In genomic region chr7:2417981-2418481, GRCh38 we compare ENCODE assay signal across 10 cellular contexts. TPM values are rescaled to one million over a fixed set of nuclear protein-coding genes. Genes with fewer than 3 reads are reported as not detected.
DNase-seq lines count a peak whose midpoint lies in the region; TF ChIP-seq lines count a peak whose summit lies in the region.
"Had no signal": no experiment of that assay in that cellular context is flagged by ENCODE, and none has a peak within 500 bp of the region (broad histone marks: within the 10 kb centered on the region; RNA-seq: fewer than 3 reads in every experiment).

No MANE protein-coding gene starts in this region.

- H3K4me3 ChIP-seq in HAP-1: no peak overlapping the region
- H3K4me3 ChIP-seq: PC-9 had no signal

- peaks cover 25% of the 10 kb centered on the region for H3K4me1 ChIP-seq in HAP-1

- H3K4me3 Mint-ChIP-seq in immature natural killer cell (peak overlapping the region; percentile 77 to 86 (median 84)), nephron progenitor cell (no peak overlapping the region)

- DNase-seq in AG08395 (ENCODE audit: low spot score): peak; percentile 84
- peak; percentile 31 to 64 for DNase-seq in NCI-H2081 (lab: John Stamatoyannopoulos, UW)
- DNase-seq in activated T-helper 9 cell treated with anti-CD3 and anti-CD28 coated beads, Interleukin-2, amount 50 U/mL, for 16 hours (ENCODE audit: low read depth): peak; percentile 37
- DNase-seq in immature natural killer cell: peak; percentile 95 to 96 (median 95)
- DNase-seq in HAP-1 (ENCODE audit: low spot score in 2 of 2): no peak
- no peak for DNase-seq in nephron progenitor cell
- no peak for DNase-seq in NCI-H510A treated with DMSO at 0.1 percent for 48 hours (lab: John Stamatoyannopoulos, UW)
- no peak for DNase-seq in NCI-H2029 treated with DMSO at 0.1 percent for 48 hours (lab: John Stamatoyannopoulos, UW)
- DNase-seq: Calu3, PC-9 had no signal

- H3K4me1 Mint-ChIP-seq in immature natural killer cell (peaks cover 85 to 86% of the 10 kb centered on the region in 2 donors), nephron progenitor cell (peaks cover 10% of the 10 kb centered on the region)

- peaks cover 7 to 14% (median 13%) of the 10 kb centered on the region in 3 donors for H3K36me3 Mint-ChIP-seq in immature natural killer cell
- peaks cover 15% of the 10 kb centered on the region for H3K36me3 Mint-ChIP-seq in nephron progenitor cell (ENCODE audit: low read depth)

- H3K9me3 Mint-ChIP-seq in immature natural killer cell: no peaks in the 10 kb centered on the region
- no peaks in the 10 kb centered on the region for H3K9me3 Mint-ChIP-seq in nephron progenitor cell

- in situ Hi-C loops in HAP-1 (cut with MboI; ENCODE audit: low sequenced_read_pairs): no loop called here

- H3K27ac Mint-ChIP-seq in immature natural killer cell: peak overlapping the region; percentile 92 to 99 (median 96)
- H3K27ac Mint-ChIP-seq in nephron progenitor cell: no peak overlapping the region

- no peaks in the 10 kb centered on the region for H3K9me3 ChIP-seq in HAP-1

- H3K36me3 ChIP-seq in HAP-1 (replicated peaks): no peaks in the 10 kb centered on the region

- TF ChIP-seq CTCF in nephron progenitor cell (IDR thresholded peaks at IDR 0.05): no peak

- no peaks in the 10 kb centered on the region for H3K27me3 ChIP-seq in HAP-1 (ENCODE audit: low read depth)

- peaks cover 12 to 22% (median 14%) of the 10 kb centered on the region in 3 donors for H3K27me3 Mint-ChIP-seq in immature natural killer cell (ENCODE audit: low read depth in 3 of 3)
- H3K27me3 Mint-ChIP-seq in nephron progenitor cell (ENCODE audit: low read depth, poor library complexity): no peaks in the 10 kb centered on the region

RNA-seq across cellular contexts. Expression of gene CHST12, which starts 14.6 kb away (rescaled TPM):
- 100 to 1,000 TPM in 1 of 3 donors, 10 to 100 TPM in 2; 88.9 to 172 (median 93.4) TPM for polyA plus RNA-seq in immature natural killer cell

RNA-seq across cellular contexts. Expression of gene GRIFIN, which starts 58.2 kb away (rescaled TPM):
- polyA plus RNA-seq in immature natural killer cell: not detected

Comparison
In these comparisons a context has a peak if more than half of its experiments do, and no peak if none do; other contexts are left out.
1. DNase-seq: peak in AG08395 (single experiment), NCI-H2081 (2 of 2), activated T-helper 9 cell treated with anti-CD3 and anti-CD28 coated beads, Interleukin-2, amount 50 U/mL, for 16 hours (single experiment) and immature natural killer cell (3 of 3); none in HAP-1 (0 of 2), nephron progenitor cell (single experiment), NCI-H510A treated with DMSO at 0.1 percent for 48 hours (single experiment) and NCI-H2029 treated with DMSO at 0.1 percent for 48 hours (single experiment).